33 cellular contexts compared by ENCODE assay signal in the genomic region with DNA sequence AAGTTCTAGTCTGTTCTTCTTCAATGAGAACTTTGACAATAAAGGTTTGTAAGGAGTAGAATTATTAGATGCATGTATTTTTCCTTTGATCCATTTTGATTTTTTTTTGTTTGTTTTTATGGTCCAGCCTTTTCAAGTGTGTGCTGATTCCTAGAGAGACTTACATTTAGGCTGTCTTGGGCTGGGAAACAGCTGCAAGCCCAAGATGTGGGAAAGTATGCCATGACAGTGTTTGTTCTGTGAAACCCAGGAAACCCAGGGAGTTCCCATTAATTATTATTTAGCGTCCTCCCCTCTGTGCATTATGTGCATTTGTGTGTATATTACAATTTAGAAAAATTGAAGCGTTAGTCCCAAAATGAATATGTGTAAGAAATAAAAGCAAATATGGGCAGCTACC.
DNase-seq lines count a peak whose midpoint lies in the region; ATAC-seq and TF ChIP-seq lines count a peak whose summit lies in the region.
"Had no signal": no experiment of that assay in that cellular context is flagged by ENCODE, and none has a peak within 500 bp of the region (broad histone marks: within the 10 kb centered on the region; RNA-seq: fewer than 3 reads in every experiment).

No MANE protein-coding gene starts in this region.

- H3K9me2 ChIP-seq in hepatocyte (replicated peaks; ENCODE audit: insufficient read depth) = no peaks in the 10 kb centered on the region

- no peak overlapping the region for H2AFZ ChIP-seq in hepatocyte

- H3K27me3 Mint-ChIP-seq in endothelial cell (ENCODE audit: unreplicated experiment) = no peaks in the 10 kb centered on the region
- H3K27me3 Mint-ChIP-seq: B cell; CD4-positive, alpha-beta T cell; CD4-positive, CD25-positive, alpha-beta regulatory T cell; CD8-positive, alpha-beta memory T cell had no signal

- peak overlapping the region in 6 of 11 experiments; percentile 37 to 97 (median 87); a peak in 12 of 22 replicates for H3K4me2 ChIP-seq in BLaER1 treated with 17β-estradiol and CSF1 and Interleukin-3, amounts not matched to agents 10 nM and 100 nM
- H3K4me2 ChIP-seq in hepatocyte = no peak overlapping the region
- H3K4me2 ChIP-seq: A549, BLaER1 had no signal

- H3K4me3 ChIP-seq in BLaER1 treated with 17β-estradiol and CSF1 and Interleukin-3, amounts not matched to agents 10 nM and 100 nM = no peak overlapping the region
- H3K4me3 ChIP-seq in neutrophil (ENCODE audit: low read depth in 1 of 2, low read length in 1 of 2) (no peak overlapping the region), colonic mucosa (no peak overlapping the region), hepatocyte (no peak overlapping the region)
- H3K4me3 ChIP-seq: A549, BLaER1 had no signal

- H3K9me3 Mint-ChIP-seq in endothelial cell (ENCODE audit: unreplicated experiment) = no peaks in the 10 kb centered on the region
- H3K9me3 Mint-ChIP-seq: CD4-positive, alpha-beta T cell; CD8-positive, alpha-beta T cell had no signal

- no peak for ATAC-seq in GM18502 (IDR thresholded peaks at IDR 0.05; ENCODE audit: poor library complexity, unreplicated experiment)
- ATAC-seq: A549; CD8-positive, alpha-beta T cell had no signal

- peaks cover 0 to 9% (median 0%) of the 10 kb centered on the region in 11 experiments; a peak in 1 of 22 replicates for H3K36me3 ChIP-seq in BLaER1 treated with 17β-estradiol and CSF1 and Interleukin-3, amounts not matched to agents 10 nM and 100 nM
- no peaks in the 10 kb centered on the region for H3K36me3 ChIP-seq in neutrophil
- H3K36me3 ChIP-seq in colonic mucosa = no peaks in the 10 kb centered on the region
- H3K36me3 ChIP-seq in hepatocyte (replicated peaks; ENCODE audit: insufficient read depth, low read depth) = no peaks in the 10 kb centered on the region
- H3K36me3 ChIP-seq: BE2C, BLaER1 had no signal

- no peak for TF ChIP-seq CTCF in neutrophil (IDR thresholded peaks at IDR 0.05)
- TF ChIP-seq CTCF in endothelial cell (IDR thresholded peaks at IDR 0.05; ENCODE audit: unreplicated experiment) = no peak
- TF ChIP-seq CTCF in colonic mucosa (IDR thresholded peaks at IDR 0.05) = no peak
- TF ChIP-seq CTCF in hepatocyte (IDR thresholded peaks at IDR 0.05; ENCODE audit: poor library complexity) = no peak

- peaks cover 0 to 17% (median 6%) of the 10 kb centered on the region in 11 experiments; a peak in 12 of 22 replicates for H3K9me3 ChIP-seq in BLaER1 treated with 17β-estradiol and CSF1 and Interleukin-3, amounts not matched to agents 10 nM and 100 nM (replicated peaks in 1 of 11)
- no peaks in the 10 kb centered on the region for H3K9me3 ChIP-seq in neutrophil
- H3K9me3 ChIP-seq in colonic mucosa = no peaks in the 10 kb centered on the region
- H3K9me3 ChIP-seq in hepatocyte (ENCODE audit: low read depth) = no peaks in the 10 kb centered on the region
- H3K9me3 ChIP-seq: BE2C, BLaER1, Caco-2 had no signal

- no peaks in the 10 kb centered on the region for H4K20me1 ChIP-seq in BLaER1 treated with 17β-estradiol and CSF1 and Interleukin-3, amounts not matched to agents 10 nM and 100 nM
- no peaks in the 10 kb centered on the region for H4K20me1 ChIP-seq in hepatocyte (ENCODE audit: insufficient read depth, poor library complexity, severe bottlenecking)
- H4K20me1 ChIP-seq: BLaER1 had no signal

- H3K4me1 ChIP-seq in BLaER1 treated with 17β-estradiol and CSF1 and Interleukin-3, amounts not matched to agents 10 nM and 100 nM = peaks cover 30 to 56% (median 49%) of the 10 kb centered on the region in 10 experiments
- H3K4me1 ChIP-seq in neutrophil (ENCODE audit: control insufficient read depth in 1 of 2, insufficient read depth in 1 of 2, low read depth in 1 of 2, low read length in 1 of 2) (peaks cover 48 to 55% of the 10 kb centered on the region in 2 experiments), colonic mucosa (no peaks in the 10 kb centered on the region), hepatocyte (ENCODE audit: insufficient read depth) (no peaks in the 10 kb centered on the region)
- H3K4me1 ChIP-seq: A549, BE2C, Caco-2 had no signal

- no peak overlapping the region for H3K4me3 Mint-ChIP-seq in endothelial cell (ENCODE audit: unreplicated experiment)
- H3K4me3 Mint-ChIP-seq: B cell; CD14-positive monocyte; CD4-positive, alpha-beta memory T cell; CD4-positive, alpha-beta T cell; CD4-positive, CD25-positive, alpha-beta regulatory T cell; CD8-positive, alpha-beta memory T cell; CD8-positive, alpha-beta T cell had no signal

- no peaks in the 10 kb centered on the region for H3K79me2 ChIP-seq in hepatocyte

- H3K27ac ChIP-seq in BLaER1 treated with 17β-estradiol and CSF1 and Interleukin-3, amounts not matched to agents 10 nM and 100 nM = peak overlapping the region in 4 of 11 experiments; percentile 96 to 99 (median 98); a peak in 5 of 22 replicates
- H3K27ac ChIP-seq in neutrophil (peak overlapping the region; percentile 96), colonic mucosa (no peak overlapping the region), hepatocyte (no peak overlapping the region)
- H3K27ac ChIP-seq: 22Rv1, A549, BLaER1, C4-2B had no signal

- H3K36me3 Mint-ChIP-seq in endothelial cell (ENCODE audit: low read depth, unreplicated experiment) = no peaks in the 10 kb centered on the region
- H3K36me3 Mint-ChIP-seq: CD4-positive, alpha-beta memory T cell; CD4-positive, CD25-positive, alpha-beta regulatory T cell; CD8-positive, alpha-beta memory T cell; CD8-positive, alpha-beta T cell had no signal

- H3K4me1 Mint-ChIP-seq in endothelial cell (ENCODE audit: unreplicated experiment) = peaks cover 5% of the 10 kb centered on the region
- H3K4me1 Mint-ChIP-seq: B cell; CD4-positive, alpha-beta memory T cell; CD4-positive, CD25-positive, alpha-beta regulatory T cell; CD8-positive, alpha-beta memory T cell had no signal

- no peaks in the 10 kb centered on the region for H3K27me3 ChIP-seq in BLaER1 treated with 17β-estradiol and CSF1 and Interleukin-3, amounts not matched to agents 10 nM and 100 nM
- H3K27me3 ChIP-seq in neutrophil (no peaks in the 10 kb centered on the region), colonic mucosa (no peaks in the 10 kb centered on the region), hepatocyte (no peaks in the 10 kb centered on the region)
- H3K27me3 ChIP-seq: BE2C, BLaER1 had no signal

- DNase-seq in LHCN-M2 (ENCODE audit: low read depth) = peak; percentile 60
- DNase-seq in myocyte (ENCODE audit: low read depth) = peak; percentile 67
- no peak for DNase-seq in endothelial cell (ENCODE audit: low spot score)
- no peak for DNase-seq in colonic mucosa
- DNase-seq in hepatocyte (ENCODE audit: low spot score) = no peak
- DNase-seq: 8988T; ACHN; AML-193; BE2C; C1 segment of cervical spinal cord; Caco-2; Calu3; CD4-positive, alpha-beta memory T cell; CD4-positive, alpha-beta T cell; CD4-positive, CD25-positive, alpha-beta regulatory T cell; CD8-positive, alpha-beta memory T cell; CD8-positive, alpha-beta T cell; COR-L47; DMS 273 treated with DMSO at 0.1 percent for 48 hours; DMS153; DMS79; DMS79 treated with DMSO at 0.1 percent for 48 hours; DND-41; EL had no signal

- H3K27ac Mint-ChIP-seq in endothelial cell (ENCODE audit: unreplicated experiment) = no peak overlapping the region
- H3K27ac Mint-ChIP-seq: B cell; CD4-positive, alpha-beta memory T cell; CD4-positive, alpha-beta T cell; CD4-positive, CD25-positive, alpha-beta regulatory T cell; CD8-positive, alpha-beta memory T cell; CD8-positive, alpha-beta T cell had no signal

- 94% methylated on average over 2 of the region's 2 CpGs for WGBS in hepatocyte (ENCODE audit: low lambda C conversion rate, missing lambda C conversion rate)

- intact Hi-C loops in colonic mucosa (cut with DNase I) = no loop called here

- no peak overlapping the region for H3K9ac ChIP-seq in BLaER1 treated with 17β-estradiol and CSF1 and Interleukin-3, amounts not matched to agents 10 nM and 100 nM
- H3K9ac ChIP-seq in colonic mucosa (ENCODE audit: low read depth in 2 of 2, low read length in 2 of 2) = no peak overlapping the region
- H3K9ac ChIP-seq: BLaER1 had no signal

Comparison
In these comparisons a context has a peak if more than half of its experiments do, and no peak if none do; other contexts are left out.
1. DNase-seq: peak in LHCN-M2 (single experiment) and myocyte (single experiment); none in endothelial cell (single experiment), colonic mucosa (single experiment) and hepatocyte (single experiment).